In the genomic region with DNA sequence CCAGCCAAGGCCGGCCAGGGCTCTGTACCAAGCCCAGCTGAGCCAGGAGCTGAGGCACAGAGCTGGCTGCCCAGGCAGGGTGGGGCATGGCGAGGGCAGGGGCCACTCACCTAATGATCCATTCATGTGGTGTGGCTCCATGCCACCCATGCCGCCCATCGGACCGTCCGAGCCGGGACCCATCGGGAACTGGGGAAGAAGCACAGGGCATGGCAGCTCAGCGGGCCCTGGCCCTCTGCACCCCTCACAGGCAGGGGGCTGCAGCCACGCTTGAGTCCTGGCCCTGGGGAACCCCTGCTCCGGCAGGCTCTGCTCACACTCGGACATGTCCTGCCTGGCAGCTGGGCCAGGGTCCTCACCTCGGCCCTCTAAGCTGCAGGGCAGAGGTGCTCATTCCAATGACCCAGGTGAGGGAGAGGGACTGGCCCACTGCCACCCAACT, we compare ENCODE assay signal across 14 cellular contexts. TPM values are rescaled to one million over a fixed set of nuclear protein-coding genes. Genes with fewer than 3 reads are reported as not detected.
DNase-seq lines count a peak whose midpoint lies in the region; ATAC-seq, FAIRE-seq and TF ChIP-seq lines count a peak whose summit lies in the region.
"Had no signal": no experiment of that assay in that cellular context is flagged by ENCODE, and none has a peak within 500 bp of the region (broad histone marks: within the 10 kb centered on the region; RNA-seq: fewer than 3 reads in every experiment).

No MANE protein-coding gene starts in this region.

- H2BK15ac ChIP-seq in IMR-90 (ENCODE audit: low read depth, low read length) = no peak overlapping the region
- H2BK15ac ChIP-seq in H1 (ENCODE audit: low read length) = no peak overlapping the region

- H3K9me3 ChIP-seq in BLaER1 treated with 17β-estradiol and CSF1 and Interleukin-3, amounts not matched to agents 10 nM and 100 nM (replicated peaks in 1 of 11) = peaks cover 0 to 14% (median 0%) of the 10 kb centered on the region in 11 experiments; a peak in 6 of 22 replicates
- H3K9me3 ChIP-seq in IMR-90 (ENCODE audit: control insufficient read depth, insufficient read depth, low read length) = no peaks in the 10 kb centered on the region
- H3K9me3 ChIP-seq in H1 (ENCODE audit: insufficient read depth in 2 of 2, low read depth in 1 of 2, low read length in 1 of 2) = no peaks in the 10 kb centered on the region; a peak in 1 of 4 replicates

- no peak for TF ChIP-seq EP300 in H1 (IDR thresholded peaks at IDR 0.05; ENCODE audit: borderline replicate concordance in 1 of 2, low read depth in 2 of 2, low read length in 2 of 2)

- no peaks in the 10 kb centered on the region for H3K27me3 Mint-ChIP-seq in osteocyte (ENCODE audit: unreplicated experiment)
- H3K27me3 Mint-ChIP-seq: effector memory CD8-positive, alpha-beta T cell had no signal

- no TSS peak for BruUV-seq in IMR-90 (replicated peaks; lab: Mats Ljungman, UMichigan)

- peak overlapping the region in 5 of 11 experiments; percentile 13 to 50 (median 29); a peak in 4 of 22 replicates for H3K9ac ChIP-seq in BLaER1 treated with 17β-estradiol and CSF1 and Interleukin-3, amounts not matched to agents 10 nM and 100 nM
- H3K9ac ChIP-seq in IMR-90 (ENCODE audit: low read depth, low read length) (no peak overlapping the region), H1 (replicated peaks in 1 of 4; ENCODE audit: extremely low read depth in 1 of 4, low read depth in 3 of 4, low read length in 3 of 4) (no peak overlapping the region)

- peak overlapping the region in 9 of 11 experiments; percentile 31 to 76 (median 63); a peak in 12 of 22 replicates for H3K4me2 ChIP-seq in BLaER1 treated with 17β-estradiol and CSF1 and Interleukin-3, amounts not matched to agents 10 nM and 100 nM
- no peak overlapping the region for H3K4me2 ChIP-seq in IMR-90 (ENCODE audit: low read depth, low read length)
- no peak overlapping the region for H3K4me2 ChIP-seq in H1 (ENCODE audit: insufficient read depth in 1 of 2, low read depth in 2 of 2, low read length in 2 of 2)

- no peak overlapping the region for H3K23ac ChIP-seq in IMR-90 (ENCODE audit: low read depth, low read length)
- no peak overlapping the region for H3K23ac ChIP-seq in H1 (ENCODE audit: insufficient read length)

- H3K79me2 ChIP-seq in H1 (ENCODE audit: control insufficient read depth in 1 of 2, insufficient read depth in 2 of 2, low read length in 2 of 2) = no peaks in the 10 kb centered on the region

- no peaks in the 10 kb centered on the region for H3K9me3 Mint-ChIP-seq in osteocyte (ENCODE audit: unreplicated experiment)
- H3K9me3 Mint-ChIP-seq: effector memory CD8-positive, alpha-beta T cell had no signal

- TF ChIP-seq CTCF in IMR-90 (conservative IDR thresholded peaks at IDR 0.05; ENCODE audit: low read depth, low read length) = no peak
- no peak for TF ChIP-seq CTCF in H1 (IDR thresholded peaks at IDR 0.05; ENCODE audit: control extremely low read depth in 1 of 3, insufficient read depth in 1 of 3, low read depth in 1 of 3, low read length in 3 of 3)
- TF ChIP-seq CTCF in osteocyte (IDR thresholded peaks at IDR 0.05) = no peak

- H2BK12ac ChIP-seq in H1 (ENCODE audit: low read depth, low read length) = no peak overlapping the region

- H2BK20ac ChIP-seq in IMR-90 (ENCODE audit: low read depth, low read length) (no peak overlapping the region), H1 (ENCODE audit: low read length) (no peak overlapping the region)

- no peak overlapping the region for H2AK5ac ChIP-seq in IMR-90 (ENCODE audit: low read depth, low read length)
- H2AK5ac ChIP-seq in H1 (ENCODE audit: low read depth, low read length) = no peak overlapping the region

- no peak overlapping the region for H3K18ac ChIP-seq in IMR-90 (ENCODE audit: low read depth, low read length)
- H3K18ac ChIP-seq in H1 (ENCODE audit: extremely low read depth, low read length) = no peak overlapping the region

- H3K9me1 ChIP-seq in IMR-90 (ENCODE audit: insufficient read depth, low read length) = peaks cover 11% of the 10 kb centered on the region; the same call in 1 of the 2 replicates

- H2BK120ac ChIP-seq in IMR-90 (ENCODE audit: low read depth, low read length) = no peak overlapping the region
- H2BK120ac ChIP-seq in H1 (replicated peaks; ENCODE audit: low read depth, low read length) = no peak overlapping the region

- no peak overlapping the region for H4K5ac ChIP-seq in IMR-90 (ENCODE audit: low read depth, low read length)
- H4K5ac ChIP-seq in H1 (ENCODE audit: insufficient read length, low read depth, low read length) = no peak overlapping the region

- no peak for ATAC-seq in IMR-90 (ENCODE audit: low read depth)
- no peak for ATAC-seq in GM18909 (IDR thresholded peaks at IDR 0.05; ENCODE audit: poor library complexity, unreplicated experiment)

- H3K23me2 ChIP-seq in H1 (ENCODE audit: low read depth, low read length) = no peaks in the 10 kb centered on the region

- H3K4me3 Mint-ChIP-seq in osteocyte (ENCODE audit: unreplicated experiment) = no peak overlapping the region

- peaks cover 40% of the 10 kb centered on the region for H3K4me1 Mint-ChIP-seq in osteocyte (ENCODE audit: unreplicated experiment)

- TF ChIP-seq RAD21 in IMR-90 (IDR thresholded peaks at IDR 0.05; ENCODE audit: low read length) (no peak), H1 (IDR thresholded peaks at IDR 0.05 in 1 of 2, conservative IDR thresholded peaks at IDR 0.05 in 1 of 2; ENCODE audit: low read depth in 2 of 2, low read length in 2 of 2) (no peak)

- CTCF ChIA-PET in IMR-90 (lab: Yijun Ruan, JAX) (no interaction called here), H1 (lab: Charles Lee; ENCODE audit: partially characterized antibody) (interaction anchor here (0.6 to 3.0 kb wide), 17 partner anchors 9 to 271 kb away, joined by 3 to 10 read pairs (median 4); a partner anchor contains a TSS)

- H2BK5ac ChIP-seq in IMR-90 (ENCODE audit: low read depth, low read length, poor library complexity, severe bottlenecking) (no peak overlapping the region), H1 (ENCODE audit: low read depth, low read length) (no peak overlapping the region; the same call in 1 of the 2 replicates)

- no peak for FAIRE-seq in H1 (lab: Jason Lieb, UNC)
- FAIRE-seq: D721Med had no signal

- H3K56ac ChIP-seq in IMR-90 (ENCODE audit: extremely low read depth, insufficient read depth, low read length) = no peak overlapping the region
- no peak overlapping the region for H3K56ac ChIP-seq in H1 (replicated peaks; ENCODE audit: insufficient read length, low read depth, low read length)

- H3K14ac ChIP-seq in IMR-90 (replicated peaks; ENCODE audit: low read depth, low read length) (no peak overlapping the region), H1 (ENCODE audit: insufficient read length) (no peak overlapping the region)

- H3K4ac ChIP-seq in IMR-90 (ENCODE audit: low read depth, low read length) (no peak overlapping the region; the same call in 1 of the 2 replicates), H1 (replicated peaks; ENCODE audit: insufficient read length, low read depth, low read length) (no peak overlapping the region)

- no peak overlapping the region for H2AFZ ChIP-seq in IMR-90 (replicated peaks; ENCODE audit: low read length, poor library complexity)
- H2AFZ ChIP-seq in H1 (ENCODE audit: low read length) = no peak overlapping the region

- intact Hi-C loops in IMR-90 (cut with micrococcal nuclease) = loop anchor here (10.0 kb wide), 1 partner anchor 176 kb away; a partner anchor contains a TSS

- H3K4me3 ChIP-seq in BLaER1 treated with 17β-estradiol and CSF1 and Interleukin-3, amounts not matched to agents 10 nM and 100 nM = no peak overlapping the region
- no peak overlapping the region for H3K4me3 ChIP-seq in IMR-90 (ENCODE audit: insufficient read depth, low read depth, low read length)
- no peak overlapping the region for H3K4me3 ChIP-seq in H1 (ENCODE audit: extremely low read depth in 1 of 4, insufficient read depth in 2 of 4, low read depth in 3 of 4, low read length in 4 of 4)
- H3K4me3 ChIP-seq: cardiac muscle cell had no signal

- DNase-seq in IMR-90 (no peak), H1 (ENCODE audit: low read depth in 1 of 2, low spot score in 2 of 2) (no peak), osteocyte (ENCODE audit: extremely low spot score, unreplicated experiment) (no peak), cerebellar cortex (ENCODE audit: low spot score) (no peak), DMS 273 treated with DMSO at 0.1 percent for 48 hours (lab: John Stamatoyannopoulos, UW) (no peak)
- DNase-seq in stimulated activated CD4-positive, alpha-beta T cell treated with anti-CD3 and anti-CD28 coated beads, Interleukin-12 subunit alpha, Interleukin-12 subunit beta, amount 100 ng/mL, for 4 hours = no peak
- DNase-seq: activated CD4-positive, CD25-positive, alpha-beta regulatory T cell treated with anti-CD3 and anti-CD28 coated beads, Interleukin-2, amount 50 U/mL, for 72 hours; activated naive CD4-positive, alpha-beta T cell; effector memory CD8-positive, alpha-beta T cell; NCI-H1417 treated with DMSO at 0.1 percent for 48 hours had no signal

- peaks cover 6% of the 10 kb centered on the region for H3K36me3 Mint-ChIP-seq in osteocyte (ENCODE audit: unreplicated experiment)

- H4K20me1 ChIP-seq in BLaER1 treated with 17β-estradiol and CSF1 and Interleukin-3, amounts not matched to agents 10 nM and 100 nM = peaks cover 0 to 39% (median 3%) of the 10 kb centered on the region in 11 experiments; a peak in 6 of 22 replicates
- no peaks in the 10 kb centered on the region for H4K20me1 ChIP-seq in IMR-90 (ENCODE audit: insufficient read depth, low read length)
- H4K20me1 ChIP-seq in H1 (replicated peaks in 1 of 2; ENCODE audit: control insufficient read depth in 1 of 2, insufficient read depth in 2 of 2, low read length in 2 of 2) = peaks cover 0 to 9% of the 10 kb centered on the region in 2 experiments

- H3K79me1 ChIP-seq in IMR-90 (ENCODE audit: low read depth in 1 of 2, low read length in 2 of 2) (no peaks in the 10 kb centered on the region; a peak in 1 of 4 replicates), H1 (ENCODE audit: low read depth, low read length) (no peaks in the 10 kb centered on the region; the same call in 1 of the 2 replicates)

- H4K91ac ChIP-seq in IMR-90 (ENCODE audit: insufficient read depth, low read depth, low read length) = peak overlapping the region; percentile 43; the same call in 1 of the 2 replicates
- no peak overlapping the region for H4K91ac ChIP-seq in H1 (replicated peaks; ENCODE audit: insufficient read length, low read length)

- no peaks in the 10 kb centered on the region for H3K27me3 ChIP-seq in BLaER1 treated with 17β-estradiol and CSF1 and Interleukin-3, amounts not matched to agents 10 nM and 100 nM
- H3K27me3 ChIP-seq in IMR-90 (ENCODE audit: control insufficient read depth, insufficient read depth, low read length) = no peaks in the 10 kb centered on the region
- no peaks in the 10 kb centered on the region for H3K27me3 ChIP-seq in H1 (replicated peaks in 1 of 4; ENCODE audit: control insufficient read depth in 3 of 4, extremely low read depth in 1 of 4, insufficient read depth in 3 of 4, low read length in 3 of 4)
- H3K27me3 ChIP-seq: cardiac muscle cell had no signal

- in situ Hi-C loops in IMR-90 (cut with MboI; ENCODE audit: low sequenced_read_pairs) = no loop called here

- H3K27ac ChIP-seq in BLaER1 treated with 17β-estradiol and CSF1 and Interleukin-3, amounts not matched to agents 10 nM and 100 nM = peak overlapping the region in 7 of 11 experiments; percentile 18 to 58 (median 51); a peak in 12 of 22 replicates
- H3K27ac ChIP-seq in IMR-90 (ENCODE audit: insufficient read depth, low read length) (peak overlapping the region; percentile 49; the same call in 1 of the 2 replicates), H1 (ENCODE audit: low read depth, low read length) (no peak overlapping the region)
- H3K27ac ChIP-seq: cardiac muscle cell had no signal

- H2AK9ac ChIP-seq in IMR-90 (replicated peaks; ENCODE audit: low read depth, low read length, poor library complexity) = peak overlapping the region; percentile 5

- POLR2A ChIA-PET in IMR-90 (lab: Charles Lee; ENCODE audit: unreplicated experiment) = no interaction called here
- POLR2A ChIA-PET in H1 (lab: Charles Lee; ENCODE audit: partially characterized antibody) = interaction anchor here (1.1 to 5.3 kb wide), 2 partner anchors 28 to 83 kb away, joined by 3 to 20 read pairs; a partner anchor contains a TSS

- H3K36me3 ChIP-seq in BLaER1 treated with 17β-estradiol and CSF1 and Interleukin-3, amounts not matched to agents 10 nM and 100 nM = peaks cover 0 to 41% (median 24%) of the 10 kb centered on the region in 11 experiments; a peak in 18 of 22 replicates
- H3K36me3 ChIP-seq in IMR-90 (ENCODE audit: control insufficient read depth, insufficient read depth, low read length) (peaks cover 17% of the 10 kb centered on the region), H1 (ENCODE audit: control insufficient read depth in 2 of 4, insufficient read depth in 4 of 4, low read length in 3 of 4) (peaks cover 0 to 8% (median 2%) of the 10 kb centered on the region in 4 experiments; a peak in 2 of 8 replicates)

- H4K8ac ChIP-seq in IMR-90 (ENCODE audit: low read depth in 2 of 2, low read length in 2 of 2) = no peak overlapping the region
- H4K8ac ChIP-seq in H1 (ENCODE audit: extremely low read depth, insufficient read depth, low read length) = peak overlapping the region; percentile 57; the same call in 1 of the 2 replicates

- H3K4me1 ChIP-seq in BLaER1 treated with 17β-estradiol and CSF1 and Interleukin-3, amounts not matched to agents 10 nM and 100 nM = peaks cover 42 to 60% (median 51%) of the 10 kb centered on the region in 10 experiments
- peaks cover 22% of the 10 kb centered on the region for H3K4me1 ChIP-seq in IMR-90 (ENCODE audit: control insufficient read depth, insufficient read depth, low read length)
- peaks cover 0 to 9% (median 4%) of the 10 kb centered on the region in 4 experiments; a peak in 3 of 7 replicates for H3K4me1 ChIP-seq in H1 (replicated peaks in 1 of 4; ENCODE audit: control insufficient read depth in 3 of 4, insufficient read depth in 4 of 4, low read length in 3 of 4)

- dilution Hi-C loops in IMR-90 (cut with HindIII; ENCODE audit: low sequenced_read_pairs, unreplicated experiment) = no loop called here

- H3K27ac Mint-ChIP-seq in osteocyte (ENCODE audit: unreplicated experiment) = peak overlapping the region; percentile 77

- TF ChIP-seq POLR2A in IMR-90 (IDR thresholded peaks at IDR 0.05; ENCODE audit: low read depth, low read length) (no peak), H1 (IDR thresholded peaks at IDR 0.05; ENCODE audit: control extremely low read depth in 1 of 2, low read depth in 2 of 2, low read length in 2 of 2) (no peak)

- 97% methylated on average over 7 of the region's 13 CpGs; no CpG with 5 or more reads in 1 of the 2 experiments for WGBS in IMR-90 (ENCODE audit: extremely low coverage in 2 of 2, insufficient read length in 1 of 2), 2 experiments
- 87% methylated on average over 13 of the region's 13 CpGs; no CpG with 5 or more reads in 1 of the 2 experiments for WGBS in H1 (ENCODE audit: extremely low coverage in 1 of 2, insufficient coverage in 1 of 2, insufficient read length in 1 of 2, insufficient replicate concordance in 2 of 2, low coverage in 1 of 2, low lambda C conversion rate in 2 of 2, missing lambda C conversion rate in 1 of 2), 2 experiments

RNA-seq across cellular contexts. Expression of a gene that starts 28.7 kb away (rescaled TPM):
- 111 and 132 TPM in 2 replicates for total RNA-seq in IMR-90 (2012; rRNA removed)
- 36.5 and 42.8 TPM in 2 replicates for polyA plus RNA-seq in IMR-90 (2012; rRNA removed)
- 26.3 and 29.0 TPM in 2 replicates for polyA plus RNA-seq in IMR-90 (2012; cell fraction: cytosol; rRNA removed)
- 9.5 and 10.4 TPM in 2 replicates for polyA plus RNA-seq in IMR-90 (2012; cell fraction: nucleus; rRNA removed; ENCODE audit: low replicate concordance)
- total RNA-seq in H1 (2021; fragmentation: NEBNext Ultra II Directional; extraction: Animal tissue kit (Norgen Biotek cat#: 25700)) = 126 and 129 TPM in 2 replicates
- polyA plus RNA-seq in H1 (2011; rRNA removed) = 45.5 and 66.6 TPM in 2 replicates
- polyA plus RNA-seq in H1 (2011; cell fraction: cytosol; rRNA removed) = 50.6 TPM
- 44.3 TPM for polyA plus RNA-seq in H1 (2011; cell fraction: nucleus; rRNA removed)
- polyA plus RNA-seq in H1 (2012, experiment 1 of 2) = 139 to 155 TPM (median 151 TPM) in 4 replicates
- 260 TPM for polyA plus RNA-seq in H1 (2012, experiment 2 of 2)
- polyA plus RNA-seq in H1 (2013, experiment 1 of 2) = 113 TPM
- 115 TPM for polyA plus RNA-seq in H1 (2013, experiment 2 of 2)
- 36.0 and 42.4 TPM in 2 replicates for polyA minus RNA-seq in H1 (2011; rRNA and poly(A)+ RNA removed)
- 23.6 TPM for polyA minus RNA-seq in H1 (2011; cell fraction: cytosol; rRNA and poly(A)+ RNA removed)
- polyA minus RNA-seq in H1 (2011; cell fraction: nucleus; rRNA and poly(A)+ RNA removed) = 26.2 TPM
- total RNA-seq in osteocyte = 73.7 and 78.2 TPM in 2 replicates

RNA-seq across cellular contexts. Expression of a gene that starts 28.8 kb away (rescaled TPM):
- total RNA-seq in IMR-90 (2012; rRNA removed) (3.3 and 3.8 TPM in 2 replicates), osteocyte (10.7 and 12.4 TPM in 2 replicates)
- polyA plus RNA-seq in IMR-90 (2012; rRNA removed) (4.1 and 4.3 TPM in 2 replicates), H1 (2011; rRNA removed) (13.2 and 14.8 TPM in 2 replicates)
- polyA plus RNA-seq in IMR-90 (2012; cell fraction: cytosol; rRNA removed) = 2.4 and 3.3 TPM in 2 replicates
- 4.6 and 5.1 TPM in 2 replicates for polyA plus RNA-seq in IMR-90 (2012; cell fraction: nucleus; rRNA removed; ENCODE audit: low replicate concordance)
- total RNA-seq in H1 (2021; fragmentation: NEBNext Ultra II Directional; extraction: Animal tissue kit (Norgen Biotek cat#: 25700)) = 14.1 and 15.1 TPM in 2 replicates
- polyA plus RNA-seq in H1 (2011; cell fraction: cytosol; rRNA removed) = 15.9 TPM
- polyA plus RNA-seq in H1 (2011; cell fraction: nucleus; rRNA removed) = 17.3 TPM
- 10.0 to 12.0 TPM (median 10.7 TPM) in 4 replicates for polyA plus RNA-seq in H1 (2012, experiment 1 of 2)
- polyA plus RNA-seq in H1 (2012, experiment 2 of 2) = 7.0 TPM
- 8.2 TPM for polyA plus RNA-seq in H1 (2013, experiment 1 of 2)
- 8.5 TPM for polyA plus RNA-seq in H1 (2013, experiment 2 of 2)
- 18.8 and 22.4 TPM in 2 replicates for polyA minus RNA-seq in H1 (2011; rRNA and poly(A)+ RNA removed)
- 5.1 TPM for polyA minus RNA-seq in H1 (2011; cell fraction: cytosol; rRNA and poly(A)+ RNA removed)
- polyA minus RNA-seq in H1 (2011; cell fraction: nucleus; rRNA and poly(A)+ RNA removed) = 14.9 TPM

Comparison
In these comparisons a context has a peak if more than half of its experiments do, and no peak if none do; other contexts are left out.
1. H3K4me2 ChIP-seq: peak in BLaER1 treated with 17β-estradiol and CSF1 and Interleukin-3, amounts not matched to agents 10 nM and 100 nM (9 of 11); none in IMR-90 (single experiment) and H1 (0 of 2).